ENCODE assay signal across 29 cellular contexts in genomic region chr11:19844012-19844411, GRCh38.
"Had no signal": no experiment of that assay in that cellular context is flagged by ENCODE, and none has a peak within 500 bp of the region (broad histone marks: within the 10 kb centered on the region; RNA-seq: fewer than 3 reads in every experiment).

No MANE protein-coding gene starts in this region.

- H3K27ac ChIP-seq: ascending aorta, breast epithelium, cardiac muscle cell, colonic mucosa, foreskin keratinocyte, gastrocnemius medialis, heart left ventricle had no signal

- H3K4me1 Mint-ChIP-seq: activated CD4-positive, alpha-beta T cell treated with anti-CD3 and anti-CD28 coated beads for 36 hours; activated CD4-positive, alpha-beta T cell treated with anti-CD3 and anti-CD28 coated beads, Interleukin-2, amount 10 ng/mL, durations not matched to agents 24 days and 14 days; activated naive CD4-positive, alpha-beta T cell treated with anti-CD3 and anti-CD28 coated beads, Interleukin-2, amount 10 ng/mL, durations not matched to agents 7 days and 5 days; activated naive CD8-positive, alpha-beta T cell treated with anti-CD3 and anti-CD28 coated beads, Interleukin-2, amount 10 ng/mL, durations not matched to agents 7 days and 5 days had no signal

- H3K4me3 Mint-ChIP-seq: activated CD4-positive, alpha-beta memory T cell treated with anti-CD3 and anti-CD28 coated beads for 36 hours; activated CD4-positive, alpha-beta T cell treated with anti-CD3 and anti-CD28 coated beads for 36 hours; activated CD4-positive, alpha-beta T cell treated with anti-CD3 and anti-CD28 coated beads, Interleukin-2, amount 10 ng/mL, durations not matched to agents 24 days and 14 days; activated CD8-positive, alpha-beta memory T cell treated with anti-CD3 and anti-CD28 coated beads, Interleukin-2, amount 10 ng/mL, durations not matched to agents 7 days and 5 days; activated CD8-positive, alpha-beta T cell treated with anti-CD3 and anti-CD28 coated beads, Interleukin-2, amount 10 ng/mL, durations not matched to agents 7 days and 5 days; activated naive CD4-positive, alpha-beta T cell treated with anti-CD3 and anti-CD28 coated beads, Interleukin-2, amount 10 ng/mL, durations not matched to agents 7 days and 5 days; activated naive CD8-positive, alpha-beta T cell treated with anti-CD3 and anti-CD28 coated beads, Interleukin-2, amount 10 ng/mL, durations not matched to agents 7 days and 5 days had no signal

- H3K4me3 ChIP-seq: ascending aorta, breast epithelium, cardiac muscle cell, colonic mucosa, gastrocnemius medialis, heart left ventricle had no signal

- H3K36me3 Mint-ChIP-seq: activated CD4-positive, alpha-beta memory T cell treated with anti-CD3 and anti-CD28 coated beads for 36 hours; activated CD8-positive, alpha-beta memory T cell treated with anti-CD3 and anti-CD28 coated beads, Interleukin-2, amount 10 ng/mL, durations not matched to agents 7 days and 5 days; activated naive CD4-positive, alpha-beta T cell treated with anti-CD3 and anti-CD28 coated beads, Interleukin-2, amount 10 ng/mL, durations not matched to agents 7 days and 5 days; activated naive CD4-positive, alpha-beta T cell treated with anti-CD3 and anti-CD28 coated beads, Interleukin-2, amount 50 U/mL, for 72 hours; activated naive CD8-positive, alpha-beta T cell treated with anti-CD3 and anti-CD28 coated beads, Interleukin-2, amount 10 ng/mL, durations not matched to agents 7 days and 5 days; brain had no signal

- H3K9me3 ChIP-seq: ascending aorta, breast epithelium, colonic mucosa, gastrocnemius medialis, heart left ventricle had no signal

- DNase-seq: activated CD4-positive, alpha-beta memory T cell treated with anti-CD3 and anti-CD28 coated beads for 36 hours; activated CD4-positive, alpha-beta T cell treated with anti-CD3 and anti-CD28 coated beads for 36 hours; activated CD4-positive, alpha-beta T cell treated with anti-CD3 and anti-CD28 coated beads, Interleukin-2, amount 10 ng/mL, durations not matched to agents 24 days and 14 days; activated CD4-positive, CD25-positive, alpha-beta regulatory T cell; activated CD4-positive, CD25-positive, alpha-beta regulatory T cell treated with anti-CD3 and anti-CD28 coated beads, Interleukin-2, amount 50 U/mL, for 72 hours; activated CD8-positive, alpha-beta memory T cell treated with anti-CD3 and anti-CD28 coated beads, Interleukin-2, amount 10 ng/mL, durations not matched to agents 7 days and 5 days; activated CD8-positive, alpha-beta memory T cell treated with anti-CD3 and anti-CD28 coated beads, Interleukin-2, amount 50 U/mL, for 4 hours; activated CD8-positive, alpha-beta T cell treated with anti-CD3 and anti-CD28 coated beads, Interleukin-2, amount 10 ng/mL, durations not matched to agents 7 days and 5 days; activated gamma-delta T cell; activated naive CD4-positive, alpha-beta T cell; activated naive CD4-positive, alpha-beta T cell treated with anti-CD3 and anti-CD28 coated beads, Interleukin-2, amount 10 ng/mL, durations not matched to agents 7 days and 5 days; activated naive CD8-positive, alpha-beta T cell treated with anti-CD3 and anti-CD28 coated beads, Interleukin-2, amount 10 ng/mL, durations not matched to agents 7 days and 5 days; activated T-cell treated with anti-CD3 and anti-CD28 coated beads, Interleukin-2, amount 50 U/mL, for 1 hour; activated T-cell treated with anti-CD3 and anti-CD28 coated beads, Interleukin-2, amount 50 U/mL, for 48 hours; central memory CD4-positive, alpha-beta T cell; cerebellar nuclear complex; colonic mucosa; effector CD8-positive, alpha-beta T cell; foreskin keratinocyte; gastrocnemius medialis; glutamatergic neuron; heart left ventricle; T-helper 2 cell had no signal

- H3K4me1 ChIP-seq: breast epithelium, colonic mucosa, foreskin keratinocyte had no signal

- H3K36me3 ChIP-seq: breast epithelium, cardiac muscle cell, colonic mucosa, gastrocnemius medialis, heart left ventricle had no signal

- H3K27me3 ChIP-seq: ascending aorta, breast epithelium, colonic mucosa, gastrocnemius medialis, heart left ventricle had no signal

- H3K27me3 Mint-ChIP-seq: activated CD4-positive, alpha-beta memory T cell treated with anti-CD3 and anti-CD28 coated beads for 36 hours; activated CD4-positive, alpha-beta T cell treated with anti-CD3 and anti-CD28 coated beads, Interleukin-2, amount 10 ng/mL, durations not matched to agents 24 days and 14 days; activated naive CD8-positive, alpha-beta T cell treated with anti-CD3 and anti-CD28 coated beads, Interleukin-2, amount 10 ng/mL, durations not matched to agents 7 days and 5 days had no signal

- H3K27ac Mint-ChIP-seq: activated CD4-positive, alpha-beta memory T cell treated with anti-CD3 and anti-CD28 coated beads for 36 hours; activated CD4-positive, alpha-beta T cell treated with anti-CD3 and anti-CD28 coated beads for 36 hours; activated CD4-positive, alpha-beta T cell treated with anti-CD3 and anti-CD28 coated beads, Interleukin-2, amount 10 ng/mL, durations not matched to agents 24 days and 14 days; activated CD8-positive, alpha-beta memory T cell treated with anti-CD3 and anti-CD28 coated beads, Interleukin-2, amount 10 ng/mL, durations not matched to agents 7 days and 5 days; activated CD8-positive, alpha-beta T cell treated with anti-CD3 and anti-CD28 coated beads, Interleukin-2, amount 10 ng/mL, durations not matched to agents 7 days and 5 days; activated naive CD4-positive, alpha-beta T cell treated with anti-CD3 and anti-CD28 coated beads, Interleukin-2, amount 10 ng/mL, durations not matched to agents 7 days and 5 days; activated naive CD4-positive, alpha-beta T cell treated with anti-CD3 and anti-CD28 coated beads, Interleukin-2, amount 50 U/mL, for 72 hours; activated naive CD8-positive, alpha-beta T cell treated with anti-CD3 and anti-CD28 coated beads, Interleukin-2, amount 10 ng/mL, durations not matched to agents 7 days and 5 days had no signal

- H3K9me3 Mint-ChIP-seq: activated CD4-positive, alpha-beta memory T cell treated with anti-CD3 and anti-CD28 coated beads for 36 hours; activated CD4-positive, alpha-beta T cell treated with anti-CD3 and anti-CD28 coated beads, Interleukin-2, amount 10 ng/mL, durations not matched to agents 24 days and 14 days; activated naive CD4-positive, alpha-beta T cell treated with anti-CD3 and anti-CD28 coated beads, Interleukin-2, amount 10 ng/mL, durations not matched to agents 7 days and 5 days; activated naive CD4-positive, alpha-beta T cell treated with anti-CD3 and anti-CD28 coated beads, Interleukin-2, amount 50 U/mL, for 72 hours; activated naive CD8-positive, alpha-beta T cell treated with anti-CD3 and anti-CD28 coated beads, Interleukin-2, amount 10 ng/mL, durations not matched to agents 7 days and 5 days; brain had no signal

- ATAC-seq: activated CD4-positive, alpha-beta T cell treated with anti-CD3 and anti-CD28 coated beads for 36 hours; activated CD8-positive, alpha-beta memory T cell treated with anti-CD3 and anti-CD28 coated beads, Interleukin-2, amount 10 ng/mL, durations not matched to agents 7 days and 5 days; activated CD8-positive, alpha-beta T cell treated with anti-CD3 and anti-CD28 coated beads, Interleukin-2, amount 10 ng/mL, durations not matched to agents 7 days and 5 days; activated naive CD4-positive, alpha-beta T cell treated with anti-CD3 and anti-CD28 coated beads, Interleukin-2, amount 50 U/mL, for 72 hours; esophagus mucosa; foreskin keratinocyte; gastrocnemius medialis; heart left ventricle had no signal
